Comparison of ENCODE assay signal across 15 cellular contexts in genomic region chr2:207131634-207132418, GRCh38. TPM values are rescaled to one million over a fixed set of nuclear protein-coding genes. Genes with fewer than 3 reads are reported as not detected.
DNase-seq lines count a peak whose midpoint lies in the region; ATAC-seq, FAIRE-seq and TF ChIP-seq lines count a peak whose summit lies in the region.
"Had no signal": no experiment of that assay in that cellular context is flagged by ENCODE, and none has a peak within 500 bp of the region (broad histone marks: within the 10 kb centered on the region; RNA-seq: fewer than 3 reads in every experiment).

No MANE protein-coding gene starts in this region.

- POLR2A ChIA-PET in naive thymus-derived CD8-positive, alpha-beta T cell (lab: Charles Lee), result interaction anchor here (0.7 to 2.4 kb wide), 7 partner anchors 10 to 101 kb away, joined by 3 to 7 read pairs (median 4); partner anchors contain the start of gene KLF7

- H3K4me3 Mint-ChIP-seq in naive thymus-derived CD8-positive, alpha-beta T cell, result peak overlapping the region in 5 of 10 donors; percentile 32 to 46 (median 39)

- H3K4me1 ChIP-seq in heart right ventricle (peaks cover 37 to 100% (median 81%) of the 10 kb centered on the region in 9 donors), upper lobe of left lung (peaks cover 69 to 80% (median 74%) of the 10 kb centered on the region in 4 donors)

- no peak for TF ChIP-seq POLR2A in upper lobe of left lung (IDR thresholded peaks at IDR 0.05)
- TF ChIP-seq POLR2A in GM12891 (IDR thresholded peaks at IDR 0.05; ENCODE audit: low read depth, low read length), result no peak

- peak overlapping the region; percentile 72 to 94 (median 87) for H3K27ac ChIP-seq in heart right ventricle
- H3K27ac ChIP-seq in brain microvascular endothelial cell, result peak overlapping the region; percentile 36
- peak overlapping the region; percentile 35 to 78 (median 67) for H3K27ac ChIP-seq in upper lobe of left lung
- H3K27ac ChIP-seq: hepatocyte had no signal

- DNase-seq in heart right ventricle (no peak), left cardiac atrium (no peak), brain microvascular endothelial cell (no peak), upper lobe of left lung (no peak), EL (no peak), GM12891 (ENCODE audit: insufficient read length, low spot score) (no peak)
- DNase-seq in naive thymus-derived CD8-positive, alpha-beta T cell, result no peak
- DNase-seq: BE2C; effector CD8-positive, alpha-beta T cell; Karpas-422; NCI-H2107; Peyer's patch had no signal

- peak in 3 of 9 donors; percentile 24 to 36 (median 30) for TF ChIP-seq CTCF in heart right ventricle (IDR thresholded peaks at IDR 0.05)
- no peak for TF ChIP-seq CTCF in brain microvascular endothelial cell (IDR thresholded peaks at IDR 0.05; ENCODE audit: low read depth, low read length, missing control alignments)
- no peak for TF ChIP-seq CTCF in upper lobe of left lung (IDR thresholded peaks at IDR 0.05)

- H3K27me3 Mint-ChIP-seq in naive thymus-derived CD8-positive, alpha-beta T cell, result no peaks in the 10 kb centered on the region

- H3K9me3 ChIP-seq in heart right ventricle, result peaks cover 0 to 24% (median 7%) of the 10 kb centered on the region in 11 donors
- no peaks in the 10 kb centered on the region for H3K9me3 ChIP-seq in upper lobe of left lung
- H3K9me3 ChIP-seq: BE2C, Peyer's patch had no signal

- FAIRE-seq in GM12891 (lab: Jason Lieb, UNC), result no peak

- H3K27ac Mint-ChIP-seq in naive thymus-derived CD8-positive, alpha-beta T cell, result peak overlapping the region in 7 of 10 donors; percentile 33 to 87 (median 54)
- H3K27ac Mint-ChIP-seq: activated T-helper 2 cell treated with anti-CD3 and anti-CD28 coated beads, Interferon-gamma antibody, Interleukin-2, Interleukin-4, amounts not matched to agents 10 μg/mL and 5 μg/mL and 100 μg/mL, durations not matched to agents 14 hours and 24 hours and 36 hours had no signal

- peaks cover 44 to 93% (median 84%) of the 10 kb centered on the region in 4 donors for H3K4me1 Mint-ChIP-seq in naive thymus-derived CD8-positive, alpha-beta T cell

- H3K27me3 ChIP-seq in heart right ventricle (no peaks in the 10 kb centered on the region), brain microvascular endothelial cell (replicated peaks) (no peaks in the 10 kb centered on the region), upper lobe of left lung (no peaks in the 10 kb centered on the region)
- H3K27me3 ChIP-seq: BE2C, hepatocyte, Peyer's patch had no signal

- peaks cover 3 to 28% (median 17%) of the 10 kb centered on the region in 3 donors for H3K36me3 Mint-ChIP-seq in naive thymus-derived CD8-positive, alpha-beta T cell

- TF ChIP-seq EP300 in upper lobe of left lung (IDR thresholded peaks at IDR 0.05), result peak in 2 of 4 donors; percentile 19 to 64

- H3K9me3 Mint-ChIP-seq in naive thymus-derived CD8-positive, alpha-beta T cell, result peaks cover 0 to 4% (median 0%) of the 10 kb centered on the region in 9 donors

- intact Hi-C loops in heart right ventricle (cut with DNase I), result loop anchor here in 6 of 10 donors (2.0 to 10.0 kb wide), 5 partner anchors 31 to 147 kb away; partner anchors contain the start of gene KLF7 (in 1 of the 6)
- intact Hi-C loops in left cardiac atrium (cut with DNase I), result no loop called here

- H3K36me3 ChIP-seq in heart right ventricle, result peaks cover 0 to 8% (median 0%) of the 10 kb centered on the region in 9 donors
- peaks cover 9% of the 10 kb centered on the region for H3K36me3 ChIP-seq in brain microvascular endothelial cell (replicated peaks)
- no peaks in the 10 kb centered on the region for H3K36me3 ChIP-seq in upper lobe of left lung
- H3K36me3 ChIP-seq: Peyer's patch had no signal

- in situ Hi-C loops in brain microvascular endothelial cell (cut with HindIII; ENCODE audit: low pct_ligation_motif_present, low sequenced_read_pairs), result no loop called here

- 27 to 31% methylated on average over 2 of the region's 2 CpGs for WGBS in heart right ventricle, 2 donors
- 34 to 59% methylated on average over 2 of the region's 2 CpGs for WGBS in upper lobe of left lung, 2 donors

- no peak for ATAC-seq in heart right ventricle
- ATAC-seq in left cardiac atrium, result no peak
- no peak for ATAC-seq in naive thymus-derived CD8-positive, alpha-beta T cell
- ATAC-seq in upper lobe of left lung (ENCODE audit: low FRiP score in 2 of 2), result no peak
- no peak for ATAC-seq in GM18861 (IDR thresholded peaks at IDR 0.05; ENCODE audit: unreplicated experiment)

- H3K4me3 ChIP-seq in heart right ventricle (no peak overlapping the region), brain microvascular endothelial cell (ENCODE audit: low read depth, low read length) (no peak overlapping the region), upper lobe of left lung (no peak overlapping the region)
- H3K4me3 ChIP-seq: hepatocyte, Peyer's patch had no signal

TF ChIP-seq in GM12891, 5 proteins besides CTCF, POLR2A, EP300 and RAD21:
- TF ChIP-seq POLR2AphosphoS5 (IDR thresholded peaks at IDR 0.05; ENCODE audit: low read depth, low read length), result no peak
- TF ChIP-seq POU2F2 (IDR thresholded peaks at IDR 0.05; ENCODE audit: low read depth, low read length), result no peak
- no peak for TF ChIP-seq TAF1 (IDR thresholded peaks at IDR 0.05; ENCODE audit: low read depth, low read length)
- no peak for TF ChIP-seq SPI1 (IDR thresholded peaks at IDR 0.05; ENCODE audit: low read depth, low read length)
- no peak for TF ChIP-seq PAX5 (IDR thresholded peaks at IDR 0.05; ENCODE audit: insufficient read depth, low read length, severe bottlenecking)

RNA-seq across cellular contexts. Expression of gene KLF7, which starts 33.9 kb away (rescaled TPM):
- total RNA-seq in heart right ventricle, result 10 to 100 TPM; 21.8 to 51.8 (median 30.8) TPM
- polyA plus RNA-seq in heart right ventricle, result 1 to 10 TPM; 5.0 to 5.6 TPM
- total RNA-seq in left cardiac atrium, result 10 to 100 TPM; 22.1 to 31.8 TPM
- 10 to 100 TPM; 79.5 to 89.2 TPM for total RNA-seq in naive thymus-derived CD8-positive, alpha-beta T cell
- polyA plus RNA-seq in naive thymus-derived CD8-positive, alpha-beta T cell, result 10 to 100 TPM; 15.2 to 29.6 (median 16.3) TPM
- total RNA-seq in upper lobe of left lung, result 10 to 100 TPM; 15.4 to 50.5 (median 22.4) TPM
- polyA plus RNA-seq in GM12891 (2012; ENCODE audit: low read depth, missing spikeins), result 6.7 TPM

Comparison
In these comparisons a context has a peak if more than half of its experiments do, and no peak if none do; other contexts are left out.
1. intact Hi-C loops: an anchor here in heart right ventricle (2.0 to 10.0 kb wide); none called in left cardiac atrium.
2. H3K27ac ChIP-seq: peak in every context shown above with its lines; median percentile 87 in heart right ventricle; 67 in upper lobe of left lung; 36 in brain microvascular endothelial cell.